8 cellular contexts compared by ENCODE assay signal in genomic region chr1:9996624-9997582, GRCh38. TPM values are rescaled to one million over a fixed set of nuclear protein-coding genes. Genes with fewer than 3 reads are reported as not detected.
DNase-seq lines count a peak whose midpoint lies in the region; ATAC-seq and TF ChIP-seq lines count a peak whose summit lies in the region.

RBP7 (plus strand) TSS chr1:9997228; CDS start chr1:9997259, 31 bp downstream.

- no peaks in the 10 kb centered on the region for H3F3A ChIP-seq in neural cell (ENCODE audit: insufficient read depth, low read length, poor library complexity, severe bottlenecking)

- no peak within 1 kb of the TSS for H3K27ac Mint-ChIP-seq in activated CD4-positive, alpha-beta memory T cell treated with anti-CD3 and anti-CD28 coated beads, Interleukin-2, amount 10 ng/mL, durations not matched to agents 7 days and 5 days

- no peaks in the 10 kb centered on the region for H4K20me1 ChIP-seq in neural cell (ENCODE audit: insufficient read depth)

- no peaks in the 10 kb centered on the region for H3K36me3 ChIP-seq in neural cell (ENCODE audit: insufficient read depth, low read length)

- CTCF ChIA-PET in activated CD4-positive, alpha-beta memory T cell treated with anti-CD3 and anti-CD28 coated beads, Interleukin-2, amount 10 ng/mL, durations not matched to agents 7 days and 5 days (lab: Charles Lee): interaction anchor here (0.5 kb wide), 1 partner anchor 949 kb away, joined by 3 read pairs; no protein-coding TSS in a partner anchor

- TF ChIP-seq CTCF in fibroblast of pulmonary artery (IDR thresholded peaks at IDR 0.05; ENCODE audit: low read length, missing control alignments) (no peak), neural cell (IDR thresholded peaks at IDR 0.05; ENCODE audit: poor library complexity, severe bottlenecking) (no peak)

- TF ChIP-seq RAD21 in neural cell (conservative IDR thresholded peaks at IDR 0.05): no peak

- no peak within 1 kb of the TSS for H3K27ac ChIP-seq in neural cell (ENCODE audit: low read length)

- no peak for ATAC-seq in HG02970 (IDR thresholded peaks at IDR 0.05; ENCODE audit: low FRiP score, unreplicated experiment)
- ATAC-seq in HG02973 (IDR thresholded peaks at IDR 0.05; ENCODE audit: unreplicated experiment): no peak

- DNase-seq in activated T-cell treated with anti-CD3 and anti-CD28 coated beads, Interleukin-2, amount 50 U/mL, for 1 hour: peak; percentile 24
- DNase-seq in activated T-cell treated with anti-CD3 and anti-CD28 coated beads for 4 hours: no peak
- DNase-seq in activated CD4-positive, alpha-beta memory T cell treated with anti-CD3 and anti-CD28 coated beads, Interleukin-2, amount 10 ng/mL, durations not matched to agents 7 days and 5 days: no peak
- DNase-seq in fibroblast of pulmonary artery (ENCODE audit: low read depth): no peak
- no peak for DNase-seq in RPMI8226

- no peaks in the 10 kb centered on the region for H3K9me2 ChIP-seq in neural cell (ENCODE audit: insufficient read depth, low read length)

- no peak within 1 kb of the TSS for H3K9ac ChIP-seq in neural cell (ENCODE audit: low read length)

- H3K36me3 Mint-ChIP-seq in activated CD4-positive, alpha-beta memory T cell treated with anti-CD3 and anti-CD28 coated beads, Interleukin-2, amount 10 ng/mL, durations not matched to agents 7 days and 5 days (ENCODE audit: low read depth): no peaks in the 10 kb centered on the region

- peaks cover 12% of the 10 kb centered on the region for H3K4me1 Mint-ChIP-seq in activated CD4-positive, alpha-beta memory T cell treated with anti-CD3 and anti-CD28 coated beads, Interleukin-2, amount 10 ng/mL, durations not matched to agents 7 days and 5 days

- H3K4me3 Mint-ChIP-seq in activated CD4-positive, alpha-beta memory T cell treated with anti-CD3 and anti-CD28 coated beads, Interleukin-2, amount 10 ng/mL, durations not matched to agents 7 days and 5 days: peak within 1 kb of the TSS; percentile 61

- POLR2A ChIA-PET in activated CD4-positive, alpha-beta memory T cell treated with anti-CD3 and anti-CD28 coated beads, Interleukin-2, amount 10 ng/mL, durations not matched to agents 7 days and 5 days (lab: Charles Lee): no interaction called here

- no peaks in the 10 kb centered on the region for H3K79me2 ChIP-seq in neural cell (replicated peaks; ENCODE audit: insufficient read depth, low read length)

- H3K9me3 ChIP-seq in neural cell (ENCODE audit: low read length): no peaks in the 10 kb centered on the region

- peaks cover 36% of the 10 kb centered on the region for H3K27me3 Mint-ChIP-seq in activated CD4-positive, alpha-beta memory T cell treated with anti-CD3 and anti-CD28 coated beads, Interleukin-2, amount 10 ng/mL, durations not matched to agents 7 days and 5 days

- TF ChIP-seq EP300 in neural cell (conservative IDR thresholded peaks at IDR 0.05; ENCODE audit: poor library complexity, severe bottlenecking): no peak

- peaks cover 39% of the 10 kb centered on the region for H3K27me3 ChIP-seq in neural cell (ENCODE audit: insufficient read depth, low read depth, low read length)

- H3K4me3 ChIP-seq in fibroblast of pulmonary artery (replicated peaks; ENCODE audit: low read depth, low read length) (peak within 1 kb of the TSS; percentile 17), neural cell (ENCODE audit: low read length) (peak within 1 kb of the TSS; percentile 55)

- peaks cover 2% of the 10 kb centered on the region for H3K9me3 Mint-ChIP-seq in activated CD4-positive, alpha-beta memory T cell treated with anti-CD3 and anti-CD28 coated beads, Interleukin-2, amount 10 ng/mL, durations not matched to agents 7 days and 5 days

- H2AFZ ChIP-seq in neural cell (ENCODE audit: low read depth, low read length): no peak within 1 kb of the TSS

- no peak within 1 kb of the TSS for H3K4me2 ChIP-seq in neural cell (ENCODE audit: low read length)

TF ChIP-seq in neural cell, 6 proteins besides CTCF, POLR2A, EP300 and RAD21:
- TF ChIP-seq REST (IDR thresholded peaks at IDR 0.05; ENCODE audit: borderline replicate concordance) (no peak), EZH2 (IDR thresholded peaks at IDR 0.05; ENCODE audit: borderline replicate concordance, insufficient read depth, low read length, poor library complexity, severe bottlenecking) (no peak), MXI1 (conservative IDR thresholded peaks at IDR 0.05; ENCODE audit: poor library complexity, severe bottlenecking) (no peak), POLR2AphosphoS5 (IDR thresholded peaks at IDR 0.05) (no peak), SMC3 (conservative IDR thresholded peaks at IDR 0.05; ENCODE audit: poor library complexity) (no peak), TAF1 (IDR thresholded peaks at IDR 0.05; ENCODE audit: low read depth) (no peak)

RNA-seq across cellular contexts. Expression of gene RBP7, which starts in this region (rescaled TPM):
- total RNA-seq in activated CD4-positive, alpha-beta memory T cell treated with anti-CD3 and anti-CD28 coated beads, Interleukin-2, amount 10 ng/mL, durations not matched to agents 7 days and 5 days: not detected
- 0.56 TPM in 1 of 2 replicates, not detected in the other for polyA plus RNA-seq in neural cell
- polyA minus RNA-seq in neural cell: not detected in 2 replicates
